Comparison of ENCODE assay signal across 14 cellular contexts in genomic region chr9:6229604-6230003, GRCh38. TPM values are rescaled to one million over a fixed set of nuclear protein-coding genes. Genes with fewer than 3 reads are reported as not detected.
DNase-seq lines count a peak whose midpoint lies in the region; ATAC-seq and TF ChIP-seq lines count a peak whose summit lies in the region.
"Had no signal": no experiment of that assay in that cellular context is flagged by ENCODE, and none has a peak within 500 bp of the region (broad histone marks: within the 10 kb centered on the region; RNA-seq: fewer than 3 reads in every experiment).

No MANE protein-coding gene starts in this region.

- H3K9me3 ChIP-seq in stomach: no peaks in the 10 kb centered on the region

- intact Hi-C loops in stomach (cut with DNase I; ENCODE audit: low total_unique reads): no loop called here

- WGBS in stomach, 5 donors: 16 to 45% (median 28%) methylated on average over 1 of the region's 1 CpG

- no peak for TF ChIP-seq POLR2A in stomach (IDR thresholded peaks at IDR 0.05)

- H3K36me3 ChIP-seq in stomach: no peaks in the 10 kb centered on the region

- H3K27ac ChIP-seq in stomach: peak overlapping the region in 3 of 5 donors; percentile 46 to 66 (median 58)
- H3K27ac ChIP-seq: C4-2B had no signal

- ATAC-seq in HG03354 (IDR thresholded peaks at IDR 0.05; ENCODE audit: poor library complexity, severe bottlenecking, unreplicated experiment): no peak
- ATAC-seq: K562; stimulated activated naive CD8-positive, alpha-beta T cell treated with anti-CD3 and anti-CD28 coated beads, Interleukin-15, Interleukin-2, amounts not matched to agents 100 U/mL and 50 U/mL, for 24 hours had no signal

- TF ChIP-seq CTCF in fibroblast of pulmonary artery (IDR thresholded peaks at IDR 0.05; ENCODE audit: low read length, missing control alignments): no peak
- TF ChIP-seq CTCF in stomach (IDR thresholded peaks at IDR 0.05): no peak

- peaks cover 7 to 58% (median 46%) of the 10 kb centered on the region in 4 donors for H3K4me1 ChIP-seq in stomach

- DNase-seq in NCI-H1092 treated with DMSO at 0.1 percent for 48 hours (lab: John Stamatoyannopoulos, UW): peak; percentile 30
- DNase-seq in NCI-H774 (lab: John Stamatoyannopoulos, UW): peak; percentile 56
- peak; percentile 88 for DNase-seq in fibroblast of pulmonary artery (ENCODE audit: low read depth)
- DNase-seq in stomach: no peak
- no peak for DNase-seq in NCI-H1105 treated with DMSO at 0.1 percent for 48 hours (lab: John Stamatoyannopoulos, UW)
- no peak for DNase-seq in NCI-H524 treated with DMSO at 0.1 percent for 48 hours (lab: John Stamatoyannopoulos, UW)
- DNase-seq: activated CD4-positive, alpha-beta T cell treated with anti-CD3 and anti-CD28 coated beads for 4 hours; activated T-cell treated with anti-CD3 and anti-CD28 coated beads, Interleukin-2, amount 50 U/mL, for 48 hours; NCI-H187 treated with DMSO at 0.1 percent for 48 hours; stimulated activated naive CD8-positive, alpha-beta T cell treated with anti-CD3 and anti-CD28 coated beads, Interleukin-15, Interleukin-2, amounts not matched to agents 100 U/mL and 50 U/mL, for 24 hours had no signal

- no peak overlapping the region for H3K4me3 ChIP-seq in fibroblast of pulmonary artery (replicated peaks; ENCODE audit: low read depth, low read length)
- no peak overlapping the region for H3K4me3 ChIP-seq in stomach
- H3K4me3 ChIP-seq: K562 had no signal

- H3K27me3 ChIP-seq in stomach: no peaks in the 10 kb centered on the region

- no peak for TF ChIP-seq EP300 in stomach (IDR thresholded peaks at IDR 0.05)

RNA-seq across cellular contexts. Expression of gene IL33, which starts 14.0 kb away (rescaled TPM):
- total RNA-seq in stomach: 100 to 1,000 TPM in 1 of 5 donors, 10 to 100 TPM in 3, 1 to 10 TPM in 1; 2.9 to 189 (median 25.9) TPM
- polyA plus RNA-seq in stomach: 10 to 100 TPM; 19.5 to 47.5 (median 27.6) TPM
- total RNA-seq: K562, myocyte had no signal
- polyA plus RNA-seq: K562 had no signal

Comparison
In these comparisons a context has a peak if more than half of its experiments do, and no peak if none do; other contexts are left out.
1. DNase-seq: peak in NCI-H1092 treated with DMSO at 0.1 percent for 48 hours (single experiment), NCI-H774 (single experiment) and fibroblast of pulmonary artery (single experiment); none in stomach (single experiment), NCI-H1105 treated with DMSO at 0.1 percent for 48 hours (single experiment) and NCI-H524 treated with DMSO at 0.1 percent for 48 hours (single experiment).